ENCODE assay signal across 2 cellular contexts in the genomic region with DNA sequence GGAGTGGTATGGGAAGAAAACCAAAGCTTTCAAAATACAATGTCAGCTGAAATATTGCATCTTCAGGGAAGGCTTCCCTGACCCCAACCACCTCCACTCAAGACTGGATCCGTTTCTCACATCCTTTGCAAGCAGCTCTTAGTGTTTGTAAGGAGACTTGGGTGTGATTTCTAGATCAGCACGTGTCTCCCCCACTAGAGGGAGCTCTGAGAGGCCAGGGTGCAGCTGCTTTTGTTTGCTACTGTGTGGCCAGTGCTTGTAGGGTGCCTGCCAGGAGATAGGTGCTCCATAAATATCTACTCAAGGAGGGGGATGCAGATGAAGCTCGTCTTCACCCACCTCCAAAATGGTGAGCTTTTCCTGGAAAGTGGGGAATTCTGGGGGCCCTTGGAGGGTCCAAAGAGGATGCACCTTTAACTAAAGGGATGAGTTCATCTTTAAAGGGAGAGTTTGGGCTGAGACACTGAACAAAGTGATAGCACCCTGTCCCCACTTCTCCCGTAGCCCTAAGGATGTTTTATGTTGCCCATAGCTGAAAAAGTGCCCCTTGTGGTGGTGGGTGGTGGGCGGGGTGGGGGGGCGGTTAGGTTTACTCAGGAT.
TF ChIP-seq lines count a peak whose summit lies in the region.

No MANE protein-coding gene starts in this region.

TF ChIP-seq in GM23338, 12 proteins besides CTCF, POLR2A, EP300 and RAD21:
- TF ChIP-seq EZH2 (IDR thresholded peaks at IDR 0.05; ENCODE audit: low read depth, unreplicated experiment) = no peak
- TF ChIP-seq, protein P1, sequence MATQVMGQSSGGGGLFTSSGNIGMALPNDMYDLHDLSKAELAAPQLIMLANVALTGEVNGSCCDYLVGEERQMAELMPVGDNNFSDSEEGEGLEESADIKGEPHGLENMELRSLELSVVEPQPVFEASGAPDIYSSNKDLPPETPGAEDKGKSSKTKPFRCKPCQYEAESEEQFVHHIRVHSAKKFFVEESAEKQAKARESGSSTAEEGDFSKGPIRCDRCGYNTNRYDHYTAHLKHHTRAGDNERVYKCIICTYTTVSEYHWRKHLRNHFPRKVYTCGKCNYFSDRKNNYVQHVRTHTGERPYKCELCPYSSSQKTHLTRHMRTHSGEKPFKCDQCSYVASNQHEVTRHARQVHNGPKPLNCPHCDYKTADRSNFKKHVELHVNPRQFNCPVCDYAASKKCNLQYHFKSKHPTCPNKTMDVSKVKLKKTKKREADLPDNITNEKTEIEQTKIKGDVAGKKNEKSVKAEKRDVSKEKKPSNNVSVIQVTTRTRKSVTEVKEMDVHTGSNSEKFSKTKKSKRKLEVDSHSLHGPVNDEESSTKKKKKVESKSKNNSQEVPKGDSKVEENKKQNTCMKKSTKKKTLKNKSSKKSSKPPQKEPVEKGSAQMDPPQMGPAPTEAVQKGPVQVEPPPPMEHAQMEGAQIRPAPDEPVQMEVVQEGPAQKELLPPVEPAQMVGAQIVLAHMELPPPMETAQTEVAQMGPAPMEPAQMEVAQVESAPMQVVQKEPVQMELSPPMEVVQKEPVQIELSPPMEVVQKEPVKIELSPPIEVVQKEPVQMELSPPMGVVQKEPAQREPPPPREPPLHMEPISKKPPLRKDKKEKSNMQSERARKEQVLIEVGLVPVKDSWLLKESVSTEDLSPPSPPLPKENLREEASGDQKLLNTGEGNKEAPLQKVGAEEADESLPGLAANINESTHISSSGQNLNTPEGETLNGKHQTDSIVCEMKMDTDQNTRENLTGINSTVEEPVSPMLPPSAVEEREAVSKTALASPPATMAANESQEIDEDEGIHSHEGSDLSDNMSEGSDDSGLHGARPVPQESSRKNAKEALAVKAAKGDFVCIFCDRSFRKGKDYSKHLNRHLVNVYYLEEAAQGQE (IDR thresholded peaks at IDR 0.05; ENCODE audit: unreplicated experiment) = no peak

TF ChIP-seq in GM12878, 131 proteins besides CTCF, POLR2A, EP300 and RAD21:
- no peak for TF ChIP-seq CHD1 (IDR thresholded peaks at IDR 0.05; ENCODE audit: low read depth, low read length)
- peak; percentile 63 for TF ChIP-seq SMC3 (IDR thresholded peaks at IDR 0.05; ENCODE audit: borderline replicate concordance, low read length)
TF ChIP-seq in GM12878: peak in this region for 1.
